14 cellular contexts compared by ENCODE assay signal in genomic region chr1:164443166-164443565, GRCh38.
DNase-seq lines count a peak whose midpoint lies in the region; ATAC-seq and TF ChIP-seq lines count a peak whose summit lies in the region.
"Had no signal": no experiment of that assay in that cellular context is flagged by ENCODE, and none has a peak within 500 bp of the region (broad histone marks: within the 10 kb centered on the region; RNA-seq: fewer than 3 reads in every experiment).

No MANE protein-coding gene starts in this region.

- POLR2A ChIA-PET in MCF 10A (lab: Yijun Ruan, JAX) = interaction anchor here (0.8 kb wide), 1 partner anchor 9 kb away, joined by 3 read pairs; no protein-coding TSS in a partner anchor

- H3K27ac ChIP-seq in mammary epithelial cell (ENCODE audit: insufficient read depth, low read depth, low read length) = no peak overlapping the region
- H3K27ac ChIP-seq: BLaER1 treated with 17β-estradiol and CSF1 and Interleukin-3, amounts not matched to agents 10 nM and 100 nM had no signal

- H3K4me3 ChIP-seq in mammary epithelial cell (replicated peaks in 1 of 3; ENCODE audit: insufficient read depth in 1 of 3, low read depth in 2 of 3, low read length in 3 of 3) = no peak overlapping the region
- no peak overlapping the region for H3K4me3 ChIP-seq in choroid plexus epithelial cell (ENCODE audit: low read depth, low read length)
- H3K4me3 ChIP-seq: BLaER1 treated with 17β-estradiol and CSF1 and Interleukin-3, amounts not matched to agents 10 nM and 100 nM; GM12878 had no signal

- in situ Hi-C loops in mammary epithelial cell (cut with MboI; ENCODE audit: low sequenced_read_pairs in 2 of 2) = no loop called here

- dilution Hi-C loops in mammary epithelial cell (cut with HindIII; ENCODE audit: low sequenced_read_pairs) = no loop called here

- WGBS in mammary epithelial cell (ENCODE audit: low coverage, missing lambda C conversion rate) = 79% methylated on average over 1 of the region's 1 CpG

- BruUV-seq in MCF 10A (replicated peaks; lab: Mats Ljungman, UMichigan) (no TSS peak), mammary epithelial cell (replicated peaks; lab: Mats Ljungman, UMichigan) (no TSS peak)

- no peaks in the 10 kb centered on the region for H3K27me3 ChIP-seq in mammary epithelial cell (ENCODE audit: insufficient read depth, low read length)
- H3K27me3 ChIP-seq: BLaER1 treated with 17β-estradiol and CSF1 and Interleukin-3, amounts not matched to agents 10 nM and 100 nM had no signal

- H3K9ac ChIP-seq in mammary epithelial cell (ENCODE audit: insufficient read depth, low read length) = no peak overlapping the region
- H3K9ac ChIP-seq: BLaER1 treated with 17β-estradiol and CSF1 and Interleukin-3, amounts not matched to agents 10 nM and 100 nM had no signal

- H3K4me1 ChIP-seq in mammary epithelial cell (ENCODE audit: insufficient read depth, low read length) = no peaks in the 10 kb centered on the region

- no peaks in the 10 kb centered on the region for H3K79me2 ChIP-seq in mammary epithelial cell (ENCODE audit: insufficient read depth, low read length)

- ATAC-seq in GM19351 (IDR thresholded peaks at IDR 0.05; ENCODE audit: unreplicated experiment) = no peak
- ATAC-seq: GM12878 had no signal

- no peak overlapping the region for H3K27ac Mint-ChIP-seq in MCF 10A (ENCODE audit: low read depth, unreplicated experiment)
- no peak overlapping the region for H3K27ac Mint-ChIP-seq in chondrocyte (ENCODE audit: unreplicated experiment)
- H3K27ac Mint-ChIP-seq: CD4-positive, CD25-positive, alpha-beta regulatory T cell; H9 had no signal

- no peaks in the 10 kb centered on the region for H3K27me3 Mint-ChIP-seq in MCF 10A (ENCODE audit: insufficient read depth, unreplicated experiment)
- H3K27me3 Mint-ChIP-seq in chondrocyte (ENCODE audit: low read depth) = no peaks in the 10 kb centered on the region
- H3K27me3 Mint-ChIP-seq: CD4-positive, CD25-positive, alpha-beta regulatory T cell had no signal

- H3K4me1 Mint-ChIP-seq in MCF 10A (ENCODE audit: insufficient read depth, unreplicated experiment) = no peaks in the 10 kb centered on the region
- H3K4me1 Mint-ChIP-seq in chondrocyte (ENCODE audit: low read depth) = peaks cover 7% of the 10 kb centered on the region
- H3K4me1 Mint-ChIP-seq: CD4-positive, CD25-positive, alpha-beta regulatory T cell had no signal

- H3K4me3 Mint-ChIP-seq in MCF 10A (ENCODE audit: unreplicated experiment) = no peak overlapping the region
- no peak overlapping the region for H3K4me3 Mint-ChIP-seq in chondrocyte (ENCODE audit: unreplicated experiment)
- H3K4me3 Mint-ChIP-seq: CD4-positive, CD25-positive, alpha-beta regulatory T cell; H9 had no signal

- no peaks in the 10 kb centered on the region for H3K9me3 ChIP-seq in mammary epithelial cell (replicated peaks; ENCODE audit: insufficient read depth, low read length)
- H3K9me3 ChIP-seq: BLaER1 treated with 17β-estradiol and CSF1 and Interleukin-3, amounts not matched to agents 10 nM and 100 nM had no signal

- H2AFZ ChIP-seq in mammary epithelial cell (ENCODE audit: low read depth, low read length) = no peak overlapping the region

- CTCF ChIA-PET in MCF 10A (lab: Yijun Ruan, JAX) = interaction anchor here (0.6 kb wide), 1 partner anchor 118 kb away, joined by 3 read pairs; no protein-coding TSS in a partner anchor
- CTCF ChIA-PET in mammary epithelial cell (lab: Charles Lee; ENCODE audit: low non-redundant PET) = no interaction called here

- TF ChIP-seq CTCF in MCF 10A (IDR thresholded peaks at IDR 0.05; ENCODE audit: unreplicated experiment) (no peak), mammary epithelial cell (conservative IDR thresholded peaks at IDR 0.05 in 1 of 2, IDR thresholded peaks at IDR 0.05 in 1 of 2; ENCODE audit: extremely low read depth in 1 of 2, insufficient read depth in 1 of 2, low read depth in 1 of 2, low read length in 2 of 2) (no peak), choroid plexus epithelial cell (conservative IDR thresholded peaks at IDR 0.05; ENCODE audit: low read depth, low read length) (no peak), chondrocyte (IDR thresholded peaks at IDR 0.05) (no peak)

- DNase-seq in MCF 10A (ENCODE audit: unreplicated experiment) = peak; percentile 32
- no peak for DNase-seq in mammary epithelial cell
- peak; percentile 44 for DNase-seq in choroid plexus epithelial cell (ENCODE audit: low read depth)
- DNase-seq in iris pigment epithelial cell (ENCODE audit: low read depth) = peak; percentile 29
- no peak for DNase-seq in chondrocyte (ENCODE audit: low spot score)
- no peak for DNase-seq in activated gamma-delta T cell (lab: John Stamatoyannopoulos, UW)
- DNase-seq: 8988T; CD4-positive, CD25-positive, alpha-beta regulatory T cell; DMS53; GOT3; H9 had no signal

- H4K20me1 ChIP-seq in mammary epithelial cell (ENCODE audit: insufficient read depth, low read length) = no peaks in the 10 kb centered on the region
- H4K20me1 ChIP-seq: BLaER1 treated with 17β-estradiol and CSF1 and Interleukin-3, amounts not matched to agents 10 nM and 100 nM had no signal

- H3K36me3 Mint-ChIP-seq in MCF 10A (ENCODE audit: insufficient read depth, unreplicated experiment) (no peaks in the 10 kb centered on the region), chondrocyte (ENCODE audit: low read depth) (no peaks in the 10 kb centered on the region)
- H3K36me3 Mint-ChIP-seq: CD4-positive, CD25-positive, alpha-beta regulatory T cell had no signal

- no peaks in the 10 kb centered on the region for H3K36me3 ChIP-seq in mammary epithelial cell (ENCODE audit: insufficient read depth, low read length)
- H3K36me3 ChIP-seq: BLaER1 treated with 17β-estradiol and CSF1 and Interleukin-3, amounts not matched to agents 10 nM and 100 nM had no signal

- no peak overlapping the region for H3K4me2 ChIP-seq in mammary epithelial cell (ENCODE audit: insufficient read depth, low read depth, low read length)
- H3K4me2 ChIP-seq: BLaER1 treated with 17β-estradiol and CSF1 and Interleukin-3, amounts not matched to agents 10 nM and 100 nM had no signal

- intact Hi-C loops in MCF 10A (cut with micrococcal nuclease) = no loop called here
- intact Hi-C loops in mammary epithelial cell (cut with micrococcal nuclease) = loop anchor here (5.0 kb wide), 1 partner anchor 344 kb away; no protein-coding TSS in a partner anchor

- H3K9me3 Mint-ChIP-seq in MCF 10A (ENCODE audit: unreplicated experiment) (no peaks in the 10 kb centered on the region), chondrocyte (ENCODE audit: low read depth) (no peaks in the 10 kb centered on the region)

Comparison
In these comparisons a context has a peak if more than half of its experiments do, and no peak if none do; other contexts are left out.
1. DNase-seq: peak in MCF 10A (single experiment), choroid plexus epithelial cell (single experiment) and iris pigment epithelial cell (single experiment); none in mammary epithelial cell (single experiment), chondrocyte (single experiment) and activated gamma-delta T cell (single experiment).